8 cellular contexts compared by ENCODE assay signal in genomic region chr1:28736450-28737244, GRCh38. TPM values are rescaled to one million over a fixed set of nuclear protein-coding genes. Genes with fewer than 3 reads are reported as not detected.
DNase-seq lines count a peak whose midpoint lies in the region; ATAC-seq and TF ChIP-seq lines count a peak whose summit lies in the region.

Gene YTHDF2, plus strand, starts transcription at chr1:28736940. Its CDS starts 181 bp downstream, at chr1:28737121.

- no peaks in the 10 kb centered on the region for H3K27me3 Mint-ChIP-seq in activated T-helper 2 cell treated with anti-CD3 and anti-CD28 coated beads, Interferon-gamma antibody, Interleukin-2, Interleukin-4, amounts not matched to agents 10 μg/mL and 5 μg/mL and 100 μg/mL, durations not matched to agents 14 hours and 24 hours and 36 hours (ENCODE audit: low read depth)
- no peaks in the 10 kb centered on the region for H3K27me3 Mint-ChIP-seq in natural killer cell treated with Interleukin-12 subunit alpha and Interleukin-12 subunit beta and Interleukin-15 and Interleukin-18, amount 100 ng/mL, for 72 hours

- POLR2A ChIA-PET in RWPE1 (lab: Yijun Ruan, JAX; ENCODE audit: low non-redundant PET): interaction anchor here (0.7 to 1.0 kb wide), 2 partner anchors 68 to 94 kb away, joined by 3 read pairs; partner anchors contain the start of genes GMEB1 and TAF12

- H3K27ac Mint-ChIP-seq in activated T-helper 2 cell treated with anti-CD3 and anti-CD28 coated beads, Interferon-gamma antibody, Interleukin-2, Interleukin-4, amounts not matched to agents 10 μg/mL and 5 μg/mL and 100 μg/mL, durations not matched to agents 14 hours and 24 hours and 36 hours: peak within 1 kb of the TSS; percentile 91
- peak within 1 kb of the TSS; percentile 83 to 99 for H3K27ac Mint-ChIP-seq in natural killer cell treated with Interleukin-12 subunit alpha and Interleukin-12 subunit beta and Interleukin-15 and Interleukin-18, amount 100 ng/mL, for 72 hours

- no peaks in the 10 kb centered on the region for H3K9me3 Mint-ChIP-seq in activated T-helper 2 cell treated with anti-CD3 and anti-CD28 coated beads, Interferon-gamma antibody, Interleukin-2, Interleukin-4, amounts not matched to agents 10 μg/mL and 5 μg/mL and 100 μg/mL, durations not matched to agents 14 hours and 24 hours and 36 hours
- no peaks in the 10 kb centered on the region for H3K9me3 Mint-ChIP-seq in natural killer cell treated with Interleukin-12 subunit alpha and Interleukin-12 subunit beta and Interleukin-15 and Interleukin-18, amount 100 ng/mL, for 72 hours

- H3K27ac ChIP-seq in RWPE1: peak within 1 kb of the TSS; percentile 92

- peak within 1 kb of the TSS; percentile 78 for H3K4me3 ChIP-seq in LNCaP clone FGC (ENCODE audit: low read depth, low read length)

- peaks cover 36% of the 10 kb centered on the region for H3K36me3 Mint-ChIP-seq in activated T-helper 2 cell treated with anti-CD3 and anti-CD28 coated beads, Interferon-gamma antibody, Interleukin-2, Interleukin-4, amounts not matched to agents 10 μg/mL and 5 μg/mL and 100 μg/mL, durations not matched to agents 14 hours and 24 hours and 36 hours (ENCODE audit: low read depth)
- H3K36me3 Mint-ChIP-seq in natural killer cell treated with Interleukin-12 subunit alpha and Interleukin-12 subunit beta and Interleukin-15 and Interleukin-18, amount 100 ng/mL, for 72 hours: peaks cover 20% of the 10 kb centered on the region

- H3K4me3 Mint-ChIP-seq in activated T-helper 2 cell treated with anti-CD3 and anti-CD28 coated beads, Interferon-gamma antibody, Interleukin-2, Interleukin-4, amounts not matched to agents 10 μg/mL and 5 μg/mL and 100 μg/mL, durations not matched to agents 14 hours and 24 hours and 36 hours (ENCODE audit: low read depth): peak within 1 kb of the TSS; percentile 99
- peak within 1 kb of the TSS; percentile 98 for H3K4me3 Mint-ChIP-seq in natural killer cell treated with Interleukin-12 subunit alpha and Interleukin-12 subunit beta and Interleukin-15 and Interleukin-18, amount 100 ng/mL, for 72 hours

- peak; percentile 98 for ATAC-seq in natural killer cell treated with Interleukin-12 subunit alpha and Interleukin-12 subunit beta and Interleukin-15 and Interleukin-18, amount 100 ng/mL, for 72 hours
- peak; percentile 96 for ATAC-seq in stimulated activated naive CD8-positive, alpha-beta T cell treated with anti-CD3 and anti-CD28 coated beads, Interleukin-15, Interleukin-2, amounts not matched to agents 100 U/mL and 50 U/mL, for 24 hours

- CTCF ChIA-PET in RWPE1 (lab: Yijun Ruan, JAX): interaction anchor here (0.6 to 1.5 kb wide), 15 partner anchors 9 to 515 kb away, joined by 3 to 8 read pairs (median 4); partner anchors contain the start of gene TAF12

- intact Hi-C loops in activated T-helper 2 cell treated with anti-CD3 and anti-CD28 coated beads, Interferon-gamma antibody, Interleukin-2, Interleukin-4, amounts not matched to agents 10 μg/mL and 5 μg/mL and 100 μg/mL, durations not matched to agents 14 hours and 24 hours and 36 hours (cut with micrococcal nuclease): loop anchor here (1.0 to 5.0 kb wide), 6 partner anchors 67 to 499 kb away; partner anchors contain the start of genes ATP5IF1, RNU11 and TAF12

- DNase-seq in EL (peak; percentile 97), GOT3 (lab: John Stamatoyannopoulos, UW) (peak; percentile 83), LNCaP clone FGC (ENCODE audit: low read depth) (peak; percentile 80), RWPE1 (ENCODE audit: low spot score) (peak; percentile 91), fibroblast of peridontal ligament (ENCODE audit: extremely low read depth) (peak; percentile 93)
- peak; percentile 95 for DNase-seq in activated T-helper 2 cell treated with anti-CD3 and anti-CD28 coated beads, Interferon-gamma antibody, Interleukin-2, Interleukin-4, amounts not matched to agents 10 μg/mL and 5 μg/mL and 100 μg/mL, durations not matched to agents 14 hours and 24 hours and 36 hours (ENCODE audit: low spot score)
- DNase-seq in natural killer cell treated with Interleukin-12 subunit alpha and Interleukin-12 subunit beta and Interleukin-15 and Interleukin-18, amount 100 ng/mL, for 72 hours (ENCODE audit: low spot score): peak; percentile 99
- DNase-seq in stimulated activated naive CD8-positive, alpha-beta T cell treated with anti-CD3 and anti-CD28 coated beads, Interleukin-15, Interleukin-2, amounts not matched to agents 100 U/mL and 50 U/mL, for 24 hours: peak; percentile 99

- peaks cover 23% of the 10 kb centered on the region for H3K4me1 Mint-ChIP-seq in activated T-helper 2 cell treated with anti-CD3 and anti-CD28 coated beads, Interferon-gamma antibody, Interleukin-2, Interleukin-4, amounts not matched to agents 10 μg/mL and 5 μg/mL and 100 μg/mL, durations not matched to agents 14 hours and 24 hours and 36 hours (ENCODE audit: low read depth)
- H3K4me1 Mint-ChIP-seq in natural killer cell treated with Interleukin-12 subunit alpha and Interleukin-12 subunit beta and Interleukin-15 and Interleukin-18, amount 100 ng/mL, for 72 hours (ENCODE audit: low read depth in 2 of 2): peaks cover 14 to 27% of the 10 kb centered on the region in 2 donors

- TF ChIP-seq CTCF in LNCaP clone FGC (IDR thresholded peaks at IDR 0.05; ENCODE audit: control insufficient read depth, extremely low read depth, insufficient read depth) (peak; percentile 79), RWPE1 (conservative IDR thresholded peaks at IDR 0.05; ENCODE audit: low read depth) (peak; percentile 92)

RNA-seq across cellular contexts. Expression of gene YTHDF2, which starts in this region (rescaled TPM):
- total RNA-seq in activated T-helper 2 cell treated with anti-CD3 and anti-CD28 coated beads, Interferon-gamma antibody, Interleukin-2, Interleukin-4, amounts not matched to agents 10 μg/mL and 5 μg/mL and 100 μg/mL, durations not matched to agents 14 hours and 24 hours and 36 hours: 88.2 and 98.4 TPM in 2 replicates
- 10 to 100 TPM; 78.7 to 84.7 TPM for total RNA-seq in natural killer cell treated with Interleukin-12 subunit alpha and Interleukin-12 subunit beta and Interleukin-15 and Interleukin-18, amount 100 ng/mL, for 72 hours

Comparison
In these comparisons a context has a peak if more than half of its experiments do, and no peak if none do; other contexts are left out.
1. Peak in every context shown above with its lines: DNase-seq, ATAC-seq, H3K4me3 ChIP-seq and H3K27ac ChIP-seq.